8 cellular contexts compared by ENCODE assay signal in genomic region chr10:22988581-22989360, GRCh38.
DNase-seq lines count a peak whose midpoint lies in the region; ATAC-seq, FAIRE-seq and TF ChIP-seq lines count a peak whose summit lies in the region.

No MANE protein-coding gene starts in this region.

- H3K27ac Mint-ChIP-seq in nephron progenitor cell, result no peak overlapping the region

- no peaks in the 10 kb centered on the region for H3K27me3 ChIP-seq in esophagus muscularis mucosa

- peak; percentile 90 for FAIRE-seq in GM12892 (lab: Jason Lieb, UNC)

- no peak for DNase-seq in GM12892 (ENCODE audit: insufficient read length)
- DNase-seq in HT1080 (ENCODE audit: low read depth), result peak; percentile 39
- DNase-seq in OCI-M1 (lab: John Stamatoyannopoulos, UW), result peak; percentile 85
- DNase-seq in activated T-cell treated with anti-CD3 and anti-CD28 coated beads for 4 hours, result peak; percentile 80
- DNase-seq in esophagus muscularis mucosa (ENCODE audit: extremely low spot score), result no peak
- DNase-seq in nephron progenitor cell, result peak; percentile 69
- DNase-seq in stimulated activated naive CD8-positive, alpha-beta T cell treated with anti-CD3 and anti-CD28 coated beads, Interleukin-15, Interleukin-2, amounts not matched to agents 100 U/mL and 50 U/mL, for 24 hours, result peak; percentile 67

- no peaks in the 10 kb centered on the region for H3K36me3 Mint-ChIP-seq in nephron progenitor cell (ENCODE audit: low read depth)

- no peak overlapping the region for H3K27ac ChIP-seq in esophagus muscularis mucosa (replicated peaks in 1 of 4)

- H3K4me1 Mint-ChIP-seq in nephron progenitor cell, result peaks cover 53% of the 10 kb centered on the region

- intact Hi-C loops in esophagus muscularis mucosa (cut with DNase I), result loop anchor here (2.0 to 10.0 kb wide), 6 partner anchors 274 to 1494 kb away; partner anchors contain the start of gene PIP4K2A

- no peaks in the 10 kb centered on the region for H3K9me3 Mint-ChIP-seq in nephron progenitor cell

- H3K36me3 ChIP-seq in esophagus muscularis mucosa, result no peaks in the 10 kb centered on the region

- TF ChIP-seq POLR2A in GM12892 (IDR thresholded peaks at IDR 0.05; ENCODE audit: low read depth, low read length), result no peak
- no peak for TF ChIP-seq POLR2A in esophagus muscularis mucosa (IDR thresholded peaks at IDR 0.05; ENCODE audit: low read depth)

- no peak overlapping the region for H3K4me3 ChIP-seq in esophagus muscularis mucosa

- peaks cover 0 to 10% (median 8%) of the 10 kb centered on the region in 4 donors for H3K4me1 ChIP-seq in esophagus muscularis mucosa

- no peak overlapping the region for H3K4me3 Mint-ChIP-seq in nephron progenitor cell

- TF ChIP-seq EP300 in esophagus muscularis mucosa (IDR thresholded peaks at IDR 0.05), result no peak

- TF ChIP-seq CTCF in esophagus muscularis mucosa (IDR thresholded peaks at IDR 0.05) (peak; percentile 87 to 92 (median 90)), nephron progenitor cell (IDR thresholded peaks at IDR 0.05) (peak; percentile 97)

- H3K27me3 Mint-ChIP-seq in nephron progenitor cell (ENCODE audit: low read depth, poor library complexity), result peaks cover 3% of the 10 kb centered on the region

- no peaks in the 10 kb centered on the region for H3K9me3 ChIP-seq in esophagus muscularis mucosa

- peak; percentile 68 for ATAC-seq in stimulated activated naive CD8-positive, alpha-beta T cell treated with anti-CD3 and anti-CD28 coated beads, Interleukin-15, Interleukin-2, amounts not matched to agents 100 U/mL and 50 U/mL, for 24 hours
- ATAC-seq in HG03108 (IDR thresholded peaks at IDR 0.05; ENCODE audit: unreplicated experiment), result no peak

- 5% methylated on average over 12 of the region's 12 CpGs for WGBS in esophagus muscularis mucosa

Comparison
In these comparisons a context has a peak if more than half of its experiments do, and no peak if none do; other contexts are left out.
1. DNase-seq: peak in HT1080 (single experiment), OCI-M1 (single experiment), activated T-cell treated with anti-CD3 and anti-CD28 coated beads for 4 hours (single experiment), nephron progenitor cell (single experiment) and stimulated activated naive CD8-positive, alpha-beta T cell treated with anti-CD3 and anti-CD28 coated beads, Interleukin-15, Interleukin-2, amounts not matched to agents 100 U/mL and 50 U/mL, for 24 hours (single experiment); none in GM12892 (single experiment) and esophagus muscularis mucosa (single experiment).